In genomic region chr2:120182019-120182560, GRCh38 we compare ENCODE assay signal across 16 cellular contexts. TPM values are rescaled to one million over a fixed set of nuclear protein-coding genes. Genes with fewer than 3 reads are reported as not detected.
A peak's percentile ranks its signal among the peaks of the same experiment; 100 is the strongest.
DNase-seq lines count a peak whose midpoint lies in the region; ATAC-seq, FAIRE-seq and TF ChIP-seq lines count a peak whose summit lies in the region.
"Had no signal": no experiment of that assay in that cellular context is flagged by ENCODE, and none has a peak within 500 bp of the region (broad histone marks: within the 10 kb centered on the region; RNA-seq: fewer than 3 reads in every experiment).

No MANE protein-coding gene starts in this region.

- ATAC-seq in left lobe of liver (peak; percentile 16), GM21528 (IDR thresholded peaks at IDR 0.05; ENCODE audit: low FRiP score, unreplicated experiment) (no peak)

- POLR2A ChIA-PET in CD4-positive, alpha-beta memory T cell (lab: Charles Lee; ENCODE audit: partially characterized antibody): interaction anchor here (0.8 kb wide), 1 partner anchor 19 kb away, joined by 3 read pairs; no protein-coding TSS in a partner anchor
- POLR2A ChIA-PET in activated CD4-positive, alpha-beta memory T cell treated with anti-CD3 and anti-CD28 coated beads for 36 hours (lab: Charles Lee): no interaction called here

- no peaks in the 10 kb centered on the region for H3K27me3 ChIP-seq in CD4-positive, alpha-beta memory T cell (ENCODE audit: insufficient read depth, low read length)

- H3K9me3 Mint-ChIP-seq in CD4-positive, alpha-beta memory T cell: peaks cover 0 to 5% (median 0%) of the 10 kb centered on the region in 8 donors
- H3K9me3 Mint-ChIP-seq in activated CD4-positive, alpha-beta memory T cell treated with anti-CD3 and anti-CD28 coated beads for 36 hours: no peaks in the 10 kb centered on the region
- H3K9me3 Mint-ChIP-seq: type B pancreatic cell had no signal

- DNase-seq in CD4-positive, alpha-beta memory T cell: no peak
- no peak for DNase-seq in GM12892 (ENCODE audit: insufficient read length)
- peak; percentile 25 for DNase-seq in activated CD4-positive, alpha-beta memory T cell treated with anti-CD3 and anti-CD28 coated beads for 36 hours
- DNase-seq in left lobe of liver (ENCODE audit: low spot score): no peak
- no peak for DNase-seq in CD1c-positive myeloid dendritic cell (ENCODE audit: extremely low spot score)
- no peak for DNase-seq in cerebellum (ENCODE audit: low spot score)
- DNase-seq: C1 segment of cervical spinal cord; GOT3; head of caudate nucleus; NCI-H187 treated with DMSO at 0.1 percent for 48 hours; NCI-H526; stimulated activated CD4-positive, alpha-beta T cell treated with anti-CD3 and anti-CD28 coated beads, Interleukin-2, amount 100 ng/mL, for 24 hours; stimulated activated CD8-positive, alpha-beta memory T cell treated with anti-CD3 and anti-CD28 coated beads, Interleukin-4, amount 100 ng/mL, for 48 hours had no signal

- H3K9me3 ChIP-seq in CD4-positive, alpha-beta memory T cell (ENCODE audit: control insufficient read depth in 1 of 2, low read length in 2 of 2): no peaks in the 10 kb centered on the region

- no peak for TF ChIP-seq POLR2A in GM12892 (IDR thresholded peaks at IDR 0.05; ENCODE audit: low read depth, low read length)

- intact Hi-C loops in CD4-positive, alpha-beta memory T cell (cut with micrococcal nuclease): no loop called here
- intact Hi-C loops in activated CD4-positive, alpha-beta memory T cell treated with anti-CD3 and anti-CD28 coated beads for 36 hours (cut with micrococcal nuclease): no loop called here

- H3K27ac Mint-ChIP-seq in CD4-positive, alpha-beta memory T cell: peak overlapping the region; percentile 19 to 90 (median 86)
- peak overlapping the region; percentile 50 for H3K27ac Mint-ChIP-seq in activated CD4-positive, alpha-beta memory T cell treated with anti-CD3 and anti-CD28 coated beads for 36 hours
- H3K27ac Mint-ChIP-seq: type B pancreatic cell had no signal

- peak overlapping the region; percentile 32 to 83 (median 62) for H3K4me3 Mint-ChIP-seq in CD4-positive, alpha-beta memory T cell
- no peak overlapping the region for H3K4me3 Mint-ChIP-seq in activated CD4-positive, alpha-beta memory T cell treated with anti-CD3 and anti-CD28 coated beads for 36 hours
- H3K4me3 Mint-ChIP-seq: type B pancreatic cell had no signal

- no peak overlapping the region for H3K27ac ChIP-seq in CD4-positive, alpha-beta memory T cell (ENCODE audit: low read depth, low read length)
- H3K27ac ChIP-seq: epithelial cell of prostate had no signal

- peak overlapping the region in 1 of 2 donors; percentile 9 for H3K4me3 ChIP-seq in CD4-positive, alpha-beta memory T cell (ENCODE audit: low read length in 2 of 2)

- FAIRE-seq in GM12892 (lab: Jason Lieb, UNC): peak; percentile 9

- no peaks in the 10 kb centered on the region for H3K27me3 Mint-ChIP-seq in CD4-positive, alpha-beta memory T cell
- H3K27me3 Mint-ChIP-seq in activated CD4-positive, alpha-beta memory T cell treated with anti-CD3 and anti-CD28 coated beads for 36 hours: no peaks in the 10 kb centered on the region
- H3K27me3 Mint-ChIP-seq: type B pancreatic cell had no signal

- H3K4me1 ChIP-seq in CD4-positive, alpha-beta memory T cell (ENCODE audit: insufficient read depth, low read length): peaks cover 44% of the 10 kb centered on the region

- CTCF ChIA-PET in CD4-positive, alpha-beta memory T cell (lab: Charles Lee; ENCODE audit: partially characterized antibody): interaction anchor here (1.8 to 2.7 kb wide), 3 partner anchors 11 to 477 kb away, joined by 6 to 9 read pairs (median 8); no protein-coding TSS in a partner anchor
- CTCF ChIA-PET in activated CD4-positive, alpha-beta memory T cell treated with anti-CD3 and anti-CD28 coated beads for 36 hours (lab: Charles Lee): interaction anchor here (0.6 to 1.1 kb wide), 2 partner anchors 131 to 503 kb away, joined by 3 read pairs; partner anchors contain the start of gene TMEM177

- no peaks in the 10 kb centered on the region for H3K36me3 ChIP-seq in CD4-positive, alpha-beta memory T cell (ENCODE audit: insufficient read depth, low read length)

- peaks cover 0 to 4% of the 10 kb centered on the region in 2 donors for H3K36me3 Mint-ChIP-seq in CD4-positive, alpha-beta memory T cell
- no peaks in the 10 kb centered on the region for H3K36me3 Mint-ChIP-seq in activated CD4-positive, alpha-beta memory T cell treated with anti-CD3 and anti-CD28 coated beads for 36 hours

- peaks cover 29 to 60% (median 42%) of the 10 kb centered on the region in 4 donors for H3K4me1 Mint-ChIP-seq in CD4-positive, alpha-beta memory T cell
- peaks cover 36% of the 10 kb centered on the region for H3K4me1 Mint-ChIP-seq in activated CD4-positive, alpha-beta memory T cell treated with anti-CD3 and anti-CD28 coated beads for 36 hours (ENCODE audit: low read depth)

RNA-seq across cellular contexts. Expression of gene TMEM185B, which starts 41.1 kb away (rescaled TPM):
- total RNA-seq in CD4-positive, alpha-beta memory T cell: 10 to 100 TPM; 20.3 to 20.8 TPM
- 10 to 100 TPM; 17.5 to 24.9 TPM for polyA plus RNA-seq in CD4-positive, alpha-beta memory T cell
- polyA plus RNA-seq in GM12892 (2012; ENCODE audit: missing spikeins): 7.8 TPM
- total RNA-seq in activated CD4-positive, alpha-beta memory T cell treated with anti-CD3 and anti-CD28 coated beads for 36 hours: 10 to 100 TPM; 19.4 to 19.7 TPM
- total RNA-seq in left lobe of liver: 3.4 TPM
- total RNA-seq in cerebellum: 16.6 TPM
